In genomic region chr7:37713613-37714012, GRCh38 we compare ENCODE assay signal across 30 cellular contexts. TPM values are rescaled to one million over a fixed set of nuclear protein-coding genes. Genes with fewer than 3 reads are reported as not detected.
A peak's percentile ranks its signal among the peaks of the same experiment; 100 is the strongest.
DNase-seq lines count a peak whose midpoint lies in the region; ATAC-seq, FAIRE-seq and TF ChIP-seq lines count a peak whose summit lies in the region.
"Had no signal": no experiment of that assay in that cellular context is flagged by ENCODE, and none has a peak within 500 bp of the region (broad histone marks: within the 10 kb centered on the region; RNA-seq: fewer than 3 reads in every experiment).

No MANE protein-coding gene starts in this region.

- no peaks in the 10 kb centered on the region for H3K9me1 ChIP-seq in K562 (ENCODE audit: control insufficient read depth, insufficient read depth, low read length)

- H3K9me3 Mint-ChIP-seq in stimulated activated naive B cell treated with anti-CD40 and anti-IgM and Interleukin-4, amounts not matched to agents 10 μg/mL and 1 μg/mL and 100 μg/mL, for 72 hours = no peaks in the 10 kb centered on the region
- H3K9me3 Mint-ChIP-seq: CD8-positive, alpha-beta T cell had no signal

- no TSS peak for BruUV-seq in K562 (replicated peaks; lab: Mats Ljungman, UMichigan)

- POLR2A ChIA-PET in K562 (lab: Yijun Ruan, JAX) = no interaction called here

- FAIRE-seq in K562 (lab: Jason Lieb, UNC) = no peak
- FAIRE-seq: A204.1, GM12892 had no signal

- H3K9ac ChIP-seq in K562 (ENCODE audit: insufficient read depth in 1 of 2, low read depth in 2 of 2, low read length in 2 of 2) = no peak overlapping the region

- no peaks in the 10 kb centered on the region for H3K36me3 Mint-ChIP-seq in stimulated activated naive B cell treated with anti-CD40 and anti-IgM and Interleukin-4, amounts not matched to agents 10 μg/mL and 1 μg/mL and 100 μg/mL, for 72 hours
- H3K36me3 Mint-ChIP-seq: CD8-positive, alpha-beta T cell had no signal

- ATAC-seq in K562 = no peak
- no peak for ATAC-seq in stimulated activated naive B cell treated with anti-CD40 and anti-IgM and Interleukin-4, amounts not matched to agents 10 μg/mL and 1 μg/mL and 100 μg/mL, for 72 hours (replicated peaks)
- ATAC-seq: CD8-positive, alpha-beta T cell; T-helper 17 cell had no signal

- TF ChIP-seq EP300 in K562 (IDR thresholded peaks at IDR 0.05; ENCODE audit: low read length) (no peak), suprapubic skin (IDR thresholded peaks at IDR 0.05) (no peak)

- no peaks in the 10 kb centered on the region for H3K36me3 ChIP-seq in K562 (ENCODE audit: control insufficient read depth, insufficient read depth, low read length)
- no peaks in the 10 kb centered on the region for H3K36me3 ChIP-seq in suprapubic skin
- H3K36me3 ChIP-seq: MG63, Peyer's patch had no signal

- H3K79me2 ChIP-seq in K562 (ENCODE audit: control insufficient read depth, insufficient read depth, low read length) = no peaks in the 10 kb centered on the region

- in situ Hi-C loops in K562 (cut with MboI) = no loop called here

- peaks cover 16 to 20% of the 10 kb centered on the region in 2 donors for H3K27me3 Mint-ChIP-seq in stimulated activated naive B cell treated with anti-CD40 and anti-IgM and Interleukin-4, amounts not matched to agents 10 μg/mL and 1 μg/mL and 100 μg/mL, for 72 hours

- CTCF ChIA-PET in K562 (lab: Yijun Ruan, JAX; ENCODE audit: low intra/inter-chr PET ratio) = interaction anchor here (0.6 kb wide), 1 partner anchor 69 kb away, joined by 4 read pairs; no protein-coding TSS in a partner anchor

- no peak for TF ChIP-seq POLR2A in K562 (conservative IDR thresholded peaks at IDR 0.05)
- TF ChIP-seq POLR2A in suprapubic skin (IDR thresholded peaks at IDR 0.05) = no peak

- TF ChIP-seq CTCF in HL-60 (IDR thresholded peaks at IDR 0.05; ENCODE audit: insufficient read depth, low read length) (no peak), K562 (IDR thresholded peaks at IDR 0.05 in 2 of 3, conservative IDR thresholded peaks at IDR 0.05 in 1 of 3; ENCODE audit: insufficient read depth in 2 of 3, low read depth in 1 of 3, low read length in 3 of 3) (no peak), suprapubic skin (IDR thresholded peaks at IDR 0.05) (no peak)

- TF ChIP-seq RAD21 in K562 (CRISPR knock-in tag; conservative IDR thresholded peaks at IDR 0.05 in 1 of 2, IDR thresholded peaks at IDR 0.05 in 1 of 2) = no peak

- H2AFZ ChIP-seq in K562 (ENCODE audit: low read depth, low read length) = no peak overlapping the region

- H3K4me1 Mint-ChIP-seq in stimulated activated naive B cell treated with anti-CD40 and anti-IgM and Interleukin-4, amounts not matched to agents 10 μg/mL and 1 μg/mL and 100 μg/mL, for 72 hours = no peaks in the 10 kb centered on the region
- H3K4me1 Mint-ChIP-seq: T-helper 17 cell had no signal

- H3K4me3 ChIP-seq in HL-60 (replicated peaks; ENCODE audit: insufficient read depth, low read length) (no peak overlapping the region), K562 (no peak overlapping the region), suprapubic skin (no peak overlapping the region)
- H3K4me3 ChIP-seq: MG63, Peyer's patch, SK-N-MC had no signal

- H3K4me1 ChIP-seq in K562 (replicated peaks in 1 of 2; ENCODE audit: control insufficient read depth in 2 of 2, insufficient read depth in 2 of 2, low read length in 2 of 2) (no peaks in the 10 kb centered on the region), suprapubic skin (no peaks in the 10 kb centered on the region)
- H3K4me1 ChIP-seq: Peyer's patch had no signal

- H3K4me3 Mint-ChIP-seq in stimulated activated naive B cell treated with anti-CD40 and anti-IgM and Interleukin-4, amounts not matched to agents 10 μg/mL and 1 μg/mL and 100 μg/mL, for 72 hours = no peak overlapping the region
- H3K4me3 Mint-ChIP-seq: CD8-positive, alpha-beta T cell; T-helper 17 cell had no signal

- intact Hi-C loops in K562 (cut with micrococcal nuclease) = no loop called here

- DNase-seq in NOMO-1 treated with DMSO at 0.1 percent for 48 hours (lab: John Stamatoyannopoulos, UW; ENCODE audit: unreplicated experiment) (peak; percentile 13), NOMO-1 (lab: John Stamatoyannopoulos, UW; ENCODE audit: unreplicated experiment in 2 of 2) (no peak), HL-60 (ENCODE audit: low read depth in 1 of 2, low spot score in 1 of 2) (no peak), K562 (ENCODE audit: extremely low read depth in 1 of 4, low spot score in 3 of 4) (no peak), NCI-H345 treated with DMSO at 0.1 percent for 48 hours (lab: John Stamatoyannopoulos, UW; ENCODE audit: unreplicated experiment) (no peak), suprapubic skin (ENCODE audit: low spot score in 2 of 2) (no peak)
- no peak for DNase-seq in stimulated activated naive B cell treated with anti-CD40 and anti-IgM and Interleukin-4, amounts not matched to agents 10 μg/mL and 1 μg/mL and 100 μg/mL, for 72 hours
- DNase-seq: AML-193; C1 segment of cervical spinal cord; CD8-positive, alpha-beta T cell; DMS 273 treated with DMSO at 0.1 percent for 48 hours; DMS79; EL; H7; Kasumi-1; MG63; NCI-H1092; NCI-H1436; NCI-H1930; NCI-H2107; NCI-H446 treated with DMSO at 0.1 percent for 48 hours; NCI-H69; OCI-M1; Peyer's patch; SIG-M5; T-helper 17 cell had no signal

- H4K20me1 ChIP-seq in K562 (replicated peaks; ENCODE audit: control insufficient read depth, insufficient read depth, low read length) = no peaks in the 10 kb centered on the region

- no peaks in the 10 kb centered on the region for H3K27me3 ChIP-seq in HL-60 (ENCODE audit: insufficient read depth, poor library complexity, severe bottlenecking)
- H3K27me3 ChIP-seq in K562 (ENCODE audit: control insufficient read depth in 2 of 2, insufficient read depth in 2 of 2, low read length in 2 of 2) = no peaks in the 10 kb centered on the region
- no peaks in the 10 kb centered on the region for H3K27me3 ChIP-seq in suprapubic skin
- H3K27me3 ChIP-seq: MG63, Peyer's patch had no signal

- peak overlapping the region; percentile 15 for H3K27ac Mint-ChIP-seq in stimulated activated naive B cell treated with anti-CD40 and anti-IgM and Interleukin-4, amounts not matched to agents 10 μg/mL and 1 μg/mL and 100 μg/mL, for 72 hours
- H3K27ac Mint-ChIP-seq: CD8-positive, alpha-beta T cell; T-helper 17 cell had no signal

- no peak overlapping the region for H3K4me2 ChIP-seq in K562 (ENCODE audit: insufficient read depth, low read length)

- WGBS in K562 (ENCODE audit: insufficient coverage, low coverage, missing lambda C conversion rate) = 0% methylated on average over 2 of the region's 2 CpGs
- WGBS in suprapubic skin = 54% methylated on average over 2 of the region's 2 CpGs

- H3K9me3 ChIP-seq in K562 (replicated peaks; ENCODE audit: control insufficient read depth, insufficient read depth, low read depth, low read length) = no peaks in the 10 kb centered on the region
- no peaks in the 10 kb centered on the region for H3K9me3 ChIP-seq in suprapubic skin
- H3K9me3 ChIP-seq: MG63, Peyer's patch had no signal

- H3K27ac ChIP-seq in HL-60 (replicated peaks) (peak overlapping the region; percentile 73), K562 (ENCODE audit: extremely low read depth, low read depth, low read length) (no peak overlapping the region), suprapubic skin (no peak overlapping the region)
- H3K27ac ChIP-seq: Peyer's patch, SK-N-MC had no signal

TF ChIP-seq in K562, 482 proteins besides CTCF, POLR2A, EP300 and RAD21:
- no peak for TF ChIP-seq SRSF3 (IDR thresholded peaks at IDR 0.05; ENCODE audit: insufficient read depth, low read length)
- peak; percentile 51; the same call in 1 of the 2 replicates for TF ChIP-seq CEBPB (tag; IDR thresholded peaks at IDR 0.05)
- TF ChIP-seq E2F1 (CRISPR knock-in tag; IDR thresholded peaks at IDR 0.05) = no peak
- no peak for TF ChIP-seq THRAP3 (IDR thresholded peaks at IDR 0.05; ENCODE audit: borderline replicate concordance)

RNA-seq across cellular contexts. Expression of gene GPR141, which starts 30.0 kb away (rescaled TPM):
- total RNA-seq in K562 (2011; cell fraction: chromatin; rRNA removed; ENCODE audit: low replicate concordance) = not detected in 2 replicates
- not detected in 2 replicates for total RNA-seq in K562 (2011; cell fraction: nucleolus; rRNA removed)
- total RNA-seq in K562 (2011; cell fraction: nucleoplasm; rRNA removed) = not detected in 2 replicates
- total RNA-seq in K562 (2014; rRNA removed) (not detected in 2 replicates), K562 (2014; rRNA removed; fragmentation: Illumina TruSeq; extraction: Trizol) (not detected in 2 replicates), K562 (2015; rRNA removed; fragmentation: Illumina TruSeq; extraction: Trizol) (not detected in 2 replicates), K562 (2021) (not detected in 2 replicates), suprapubic skin (1 to 10 TPM in 1 of 4 donors, under 1 TPM in 1, not detected in 2; 0.80 to 2.0 TPM)
- polyA plus RNA-seq in K562 (2011; rRNA removed) (not detected in 2 replicates), K562 (2014; fragmentation: Illumina TruSeq; extraction: Trizol) (not detected in 2 replicates), K562 (2014; fragmentation: Nextera tagmentation; extraction: Ambion mirVana) (not detected), K562 (2014; rRNA removed) (not detected in 2 replicates)
- not detected in 2 replicates for polyA plus RNA-seq in K562 (2011; cell fraction: cytosol; rRNA removed)
- polyA plus RNA-seq in K562 (2011; cell fraction: nucleus; rRNA removed) = 0.23 TPM in 1 of 2 replicates, not detected in the other
- polyA plus RNA-seq in K562 (2012) = not detected in 2 replicates
- not detected in 2 replicates for polyA minus RNA-seq in K562 (2011; rRNA and poly(A)+ RNA removed)
- not detected in 2 replicates for polyA minus RNA-seq in K562 (2011; cell fraction: cytosol; rRNA and poly(A)+ RNA removed)
- polyA minus RNA-seq in K562 (2011; cell fraction: nucleus; rRNA and poly(A)+ RNA removed) = not detected in 2 replicates
- total RNA-seq: CD8-positive, alpha-beta T cell; H7; HT-29; Peyer's patch had no signal
